In genomic region chr4:81905966-81906365, GRCh38 we compare ENCODE assay signal across 10 cellular contexts.
DNase-seq lines count a peak whose midpoint lies in the region; ATAC-seq lines count a peak whose summit lies in the region.
"Had no signal": no experiment of that assay in that cellular context is flagged by ENCODE, and none has a peak within 500 bp of the region (broad histone marks: within the 10 kb centered on the region; RNA-seq: fewer than 3 reads in every experiment).

No MANE protein-coding gene starts in this region.

- no peak overlapping the region for H3K27ac ChIP-seq in caudate nucleus (ENCODE audit: low read depth, low read length)
- H3K27ac ChIP-seq: testis had no signal

- peak; percentile 94 for DNase-seq in kidney tubule cell (ENCODE audit: low spot score)
- DNase-seq in caudate nucleus (lab: John Stamatoyannopoulos, UW), result no peak
- no peak for DNase-seq in NK-92 (lab: John Stamatoyannopoulos, UW; ENCODE audit: unreplicated experiment)
- no peak for DNase-seq in NCI-H526 (lab: John Stamatoyannopoulos, UW)
- DNase-seq in DMS79 treated with DMSO at 0.1 percent for 48 hours (lab: John Stamatoyannopoulos, UW), result no peak
- DNase-seq: NCI-H510A, testis had no signal

- ATAC-seq in GM18858 (IDR thresholded peaks at IDR 0.05; ENCODE audit: unreplicated experiment), result peak; percentile 98
- peak; percentile 98 for ATAC-seq in GM21423 (IDR thresholded peaks at IDR 0.05; ENCODE audit: unreplicated experiment)
- peak; percentile 99 for ATAC-seq in HG03139 (IDR thresholded peaks at IDR 0.05; ENCODE audit: unreplicated experiment)
